In genomic region chr20:50537546-50538201, GRCh38 we compare ENCODE assay signal across 15 cellular contexts. TPM values are rescaled to one million over a fixed set of nuclear protein-coding genes. Genes with fewer than 3 reads are reported as not detected.
DNase-seq lines count a peak whose midpoint lies in the region; ATAC-seq, FAIRE-seq and TF ChIP-seq lines count a peak whose summit lies in the region.
"Had no signal": no experiment of that assay in that cellular context is flagged by ENCODE, and none has a peak within 500 bp of the region (broad histone marks: within the 10 kb centered on the region; RNA-seq: fewer than 3 reads in every experiment).

No MANE protein-coding gene starts in this region.

- no peaks in the 10 kb centered on the region for H3K27me3 ChIP-seq in upper lobe of right lung

- H3K4me3 ChIP-seq in upper lobe of right lung: no peak overlapping the region
- H3K4me3 ChIP-seq: lung had no signal

- no peaks in the 10 kb centered on the region for H3K9me3 ChIP-seq in upper lobe of right lung

- intact Hi-C loops in activated naive CD4-positive, alpha-beta T cell treated with anti-CD3 and anti-CD28 coated beads for 36 hours (cut with micrococcal nuclease): no loop called here
- intact Hi-C loops in upper lobe of right lung (cut with DNase I): no loop called here

- H3K4me1 Mint-ChIP-seq in activated naive CD4-positive, alpha-beta T cell treated with anti-CD3 and anti-CD28 coated beads for 36 hours (ENCODE audit: low read depth): peaks cover 78% of the 10 kb centered on the region

- H3K36me3 ChIP-seq in upper lobe of right lung: no peaks in the 10 kb centered on the region

- no peaks in the 10 kb centered on the region for H3K9me3 Mint-ChIP-seq in activated naive CD4-positive, alpha-beta T cell treated with anti-CD3 and anti-CD28 coated beads, Interleukin-2, amount 50 U/mL, for 72 hours
- H3K9me3 Mint-ChIP-seq in activated naive CD4-positive, alpha-beta T cell treated with anti-CD3 and anti-CD28 coated beads for 36 hours: no peaks in the 10 kb centered on the region
- H3K9me3 Mint-ChIP-seq: activated naive CD8-positive, alpha-beta T cell treated with anti-CD3 and anti-CD28 coated beads, Interleukin-2, amount 10 ng/mL, durations not matched to agents 7 days and 5 days had no signal

- no peaks in the 10 kb centered on the region for H3K27me3 Mint-ChIP-seq in activated naive CD4-positive, alpha-beta T cell treated with anti-CD3 and anti-CD28 coated beads for 36 hours (ENCODE audit: low read depth)
- H3K27me3 Mint-ChIP-seq: activated naive CD8-positive, alpha-beta T cell treated with anti-CD3 and anti-CD28 coated beads, Interleukin-2, amount 10 ng/mL, durations not matched to agents 7 days and 5 days had no signal

- TF ChIP-seq POLR2A in GM12892 (IDR thresholded peaks at IDR 0.05; ENCODE audit: low read depth, low read length): no peak

- H3K27ac ChIP-seq in upper lobe of right lung: peak overlapping the region; percentile 51

- ATAC-seq in activated naive CD4-positive, alpha-beta T cell treated with anti-CD3 and anti-CD28 coated beads, Interleukin-2, amount 50 U/mL, for 72 hours: no peak
- ATAC-seq in upper lobe of right lung (peak; percentile 47), GM21723 (IDR thresholded peaks at IDR 0.05; ENCODE audit: unreplicated experiment) (no peak)
- ATAC-seq: esophagus mucosa had no signal

- no peak overlapping the region for H3K4me3 Mint-ChIP-seq in activated naive CD4-positive, alpha-beta T cell treated with anti-CD3 and anti-CD28 coated beads for 36 hours
- H3K4me3 Mint-ChIP-seq: activated naive CD8-positive, alpha-beta T cell treated with anti-CD3 and anti-CD28 coated beads, Interleukin-2, amount 10 ng/mL, durations not matched to agents 7 days and 5 days had no signal

- FAIRE-seq in islet of Langerhans (lab: Jason Lieb, UNC): peak; percentile 64
- no peak for FAIRE-seq in GM12892 (lab: Jason Lieb, UNC)

- H3K27ac Mint-ChIP-seq in activated naive CD4-positive, alpha-beta T cell treated with anti-CD3 and anti-CD28 coated beads, Interleukin-2, amount 50 U/mL, for 72 hours: peak overlapping the region; percentile 33 to 38
- H3K27ac Mint-ChIP-seq in activated naive CD4-positive, alpha-beta T cell treated with anti-CD3 and anti-CD28 coated beads for 36 hours: no peak overlapping the region
- H3K27ac Mint-ChIP-seq: activated naive CD8-positive, alpha-beta T cell treated with anti-CD3 and anti-CD28 coated beads, Interleukin-2, amount 10 ng/mL, durations not matched to agents 7 days and 5 days had no signal

- CTCF ChIA-PET in activated naive CD4-positive, alpha-beta T cell treated with anti-CD3 and anti-CD28 coated beads for 36 hours (lab: Charles Lee): interaction anchor here (0.6 to 1.4 kb wide), 8 partner anchors 11 to 54 kb away, joined by 3 to 7 read pairs (median 4); no protein-coding TSS in a partner anchor

- H3K36me3 Mint-ChIP-seq in activated naive CD4-positive, alpha-beta T cell treated with anti-CD3 and anti-CD28 coated beads, Interleukin-2, amount 50 U/mL, for 72 hours: peaks cover 0 to 24% of the 10 kb centered on the region in 2 donors
- H3K36me3 Mint-ChIP-seq in activated naive CD4-positive, alpha-beta T cell treated with anti-CD3 and anti-CD28 coated beads for 36 hours (ENCODE audit: low read depth): peaks cover 34% of the 10 kb centered on the region

- no peak for DNase-seq in activated naive CD4-positive, alpha-beta T cell treated with anti-CD3 and anti-CD28 coated beads, Interleukin-2, amount 50 U/mL, for 72 hours (ENCODE audit: low spot score in 2 of 2)
- no peak for DNase-seq in activated naive CD4-positive, alpha-beta T cell treated with anti-CD3 and anti-CD28 coated beads for 36 hours
- DNase-seq in NCI-H345 treated with DMSO at 0.1 percent for 48 hours (lab: John Stamatoyannopoulos, UW; ENCODE audit: unreplicated experiment) (peak; percentile 56), upper lobe of right lung (no peak), anterior cingulate cortex (lab: John Stamatoyannopoulos, UW) (no peak), GM12892 (ENCODE audit: insufficient read length) (no peak)
- DNase-seq: activated naive CD8-positive, alpha-beta T cell treated with anti-CD3 and anti-CD28 coated beads, Interleukin-2, amount 10 ng/mL, durations not matched to agents 7 days and 5 days; DND-41; hypothalamus; NCI-H1694; posterior cingulate gyrus had no signal

- TF ChIP-seq CTCF in upper lobe of right lung (IDR thresholded peaks at IDR 0.05): no peak

- peaks cover 89% of the 10 kb centered on the region for H3K4me1 ChIP-seq in upper lobe of right lung

RNA-seq across cellular contexts. Expression of gene PTPN1, which starts 27.5 kb away (rescaled TPM):
- total RNA-seq in activated naive CD4-positive, alpha-beta T cell treated with anti-CD3 and anti-CD28 coated beads, Interleukin-2, amount 50 U/mL, for 72 hours: 100 to 1,000 TPM in 1 of 2 donors, 10 to 100 TPM in 1; 52.6 to 113 TPM
- total RNA-seq in activated naive CD4-positive, alpha-beta T cell treated with anti-CD3 and anti-CD28 coated beads for 36 hours: 100 to 1,000 TPM; 111 to 119 TPM
- 101 TPM for total RNA-seq in upper lobe of right lung
- polyA plus RNA-seq in GM12892 (2012; ENCODE audit: missing spikeins): 36.9 TPM
